17 cellular contexts compared by ENCODE assay signal in genomic region chr5:154801083-154801482, GRCh38. TPM values are rescaled to one million over a fixed set of nuclear protein-coding genes. Genes with fewer than 3 reads are reported as not detected.
DNase-seq lines count a peak whose midpoint lies in the region; ATAC-seq and TF ChIP-seq lines count a peak whose summit lies in the region.
"Had no signal": no experiment of that assay in that cellular context is flagged by ENCODE, and none has a peak within 500 bp of the region (broad histone marks: within the 10 kb centered on the region; RNA-seq: fewer than 3 reads in every experiment).

No MANE protein-coding gene starts in this region.

- H3K27me3 Mint-ChIP-seq in CD4-positive, alpha-beta T cell, result no peaks in the 10 kb centered on the region
- H3K27me3 Mint-ChIP-seq in HFFc6 (ENCODE audit: insufficient read depth), result no peaks in the 10 kb centered on the region; the same call in 1 of the 2 replicates

- ATAC-seq in CD4-positive, alpha-beta T cell (ENCODE audit: poor library complexity), result no peak
- ATAC-seq: activated CD4-positive, CD25-positive, alpha-beta regulatory T cell treated with anti-CD3 and anti-CD28 coated beads, Interleukin-2, amount 50 U/mL, for 24 hours; left ventricle myocardium superior had no signal

- intact Hi-C loops in CD4-positive, alpha-beta T cell (cut with DNase I, micrococcal nuclease), result no loop called here

- no peak overlapping the region for H3K27ac ChIP-seq in CD4-positive, alpha-beta T cell (ENCODE audit: low read depth, low read length)
- H3K27ac ChIP-seq: BLaER1 treated with 17β-estradiol and CSF1 and Interleukin-3, amounts not matched to agents 10 nM and 100 nM; esophagus squamous epithelium had no signal

- no peaks in the 10 kb centered on the region for H3K9me3 Mint-ChIP-seq in CD4-positive, alpha-beta T cell
- H3K9me3 Mint-ChIP-seq in HFFc6, result no peaks in the 10 kb centered on the region

- peak overlapping the region; percentile 66 for H3K27ac Mint-ChIP-seq in CD4-positive, alpha-beta T cell
- H3K27ac Mint-ChIP-seq in HFFc6, result peak overlapping the region; percentile 67

- H3K4me3 ChIP-seq in astrocyte of the spinal cord (ENCODE audit: low read depth, low read length), result no peak overlapping the region
- H3K4me3 ChIP-seq: BLaER1 treated with 17β-estradiol and CSF1 and Interleukin-3, amounts not matched to agents 10 nM and 100 nM; dorsolateral prefrontal cortex; esophagus squamous epithelium had no signal

- in situ Hi-C loops in astrocyte of the spinal cord (cut with HindIII; ENCODE audit: low sequenced_read_pairs), result no loop called here

- H3K27me3 ChIP-seq in CD4-positive, alpha-beta T cell (ENCODE audit: control insufficient read depth, insufficient read depth, low read length), result no peaks in the 10 kb centered on the region
- H3K27me3 ChIP-seq: BLaER1 treated with 17β-estradiol and CSF1 and Interleukin-3, amounts not matched to agents 10 nM and 100 nM; dorsolateral prefrontal cortex; esophagus squamous epithelium had no signal

- no peak for DNase-seq in CD4-positive, alpha-beta T cell
- peak; percentile 45 for DNase-seq in HFFc6
- DNase-seq in astrocyte of the spinal cord (ENCODE audit: low read depth, low spot score), result peak; percentile 83
- peak; percentile 16 for DNase-seq in left kidney (ENCODE audit: low read depth, low spot score)
- no peak for DNase-seq in Ammon's horn (ENCODE audit: low spot score)
- no peak for DNase-seq in activated effector memory CD4-positive, alpha-beta T cell treated with Interleukin-2 at 50 U/mL for 16 hours
- no peak for DNase-seq in GOT3 (lab: John Stamatoyannopoulos, UW)
- DNase-seq: esophagus squamous epithelium; Kasumi-1; left ventricle myocardium superior; NCI-H1417; stimulated activated CD4-positive, alpha-beta T cell treated with anti-CD3 and anti-CD28 coated beads, Interleukin-15, amount 100 ng/mL, for 24 hours; substantia nigra had no signal

- H3K4me3 Mint-ChIP-seq in CD4-positive, alpha-beta T cell, result no peak overlapping the region
- no peak overlapping the region for H3K4me3 Mint-ChIP-seq in HFFc6

- H3K9me3 ChIP-seq in CD4-positive, alpha-beta T cell (ENCODE audit: control insufficient read depth, low read length), result no peaks in the 10 kb centered on the region
- H3K9me3 ChIP-seq: BLaER1 treated with 17β-estradiol and CSF1 and Interleukin-3, amounts not matched to agents 10 nM and 100 nM; esophagus squamous epithelium had no signal

- POLR2A ChIA-PET in CD4-positive, alpha-beta T cell (lab: Charles Lee), result no interaction called here

- no peaks in the 10 kb centered on the region for H3K4me1 Mint-ChIP-seq in CD4-positive, alpha-beta T cell (ENCODE audit: low read depth)
- peaks cover 24% of the 10 kb centered on the region for H3K4me1 Mint-ChIP-seq in HFFc6 (ENCODE audit: low read depth)

- H3K36me3 Mint-ChIP-seq in CD4-positive, alpha-beta T cell (ENCODE audit: low read depth), result peaks cover 98% of the 10 kb centered on the region
- H3K36me3 Mint-ChIP-seq in HFFc6 (ENCODE audit: low read depth), result peaks cover 53% of the 10 kb centered on the region

- CTCF ChIA-PET in CD4-positive, alpha-beta T cell (lab: Charles Lee), result no interaction called here

- TF ChIP-seq CTCF in CD4-positive, alpha-beta T cell (IDR thresholded peaks at IDR 0.05), result no peak
- no peak for TF ChIP-seq CTCF in HFFc6 (IDR thresholded peaks at IDR 0.05)
- TF ChIP-seq CTCF in astrocyte of the spinal cord (IDR thresholded peaks at IDR 0.05; ENCODE audit: low read depth, low read length), result no peak

RNA-seq across cellular contexts. Expression of gene LARP1, which starts 45.9 kb away (rescaled TPM):
- 10 to 100 TPM; 88.7 to 97.6 TPM for total RNA-seq in CD4-positive, alpha-beta T cell
- 100 to 1,000 TPM; 204 to 228 (median 208) TPM for total RNA-seq in HFFc6 (2021; fragmentation: NEBNext Ultra II Directional; extraction: Animal tissue kit (Norgen Biotek cat#: 25700))

RNA-seq across cellular contexts. Expression of gene FAXDC2, which starts 49.3 kb away (rescaled TPM):
- not detected for total RNA-seq in CD4-positive, alpha-beta T cell
- total RNA-seq in HFFc6 (2021; fragmentation: NEBNext Ultra II Directional; extraction: Animal tissue kit (Norgen Biotek cat#: 25700)), result 1 to 10 TPM; 3.1 to 4.7 (median 3.6) TPM
- total RNA-seq: T-helper 1 cell treated with Interleukin-12 subunit alpha and Interleukin-12 subunit beta and Interleukin-4 antibody, amounts not matched to agents 30 ng/mL and 1 ng/mL, for 36 hours had no signal

RNA-seq across cellular contexts. Expression of gene CNOT8, which starts 57.3 kb away (rescaled TPM):
- total RNA-seq in CD4-positive, alpha-beta T cell, result 100 to 1,000 TPM; 125 to 133 TPM
- 10 to 100 TPM; 29.5 to 38.6 (median 30.8) TPM for total RNA-seq in HFFc6 (2021; fragmentation: NEBNext Ultra II Directional; extraction: Animal tissue kit (Norgen Biotek cat#: 25700))

Comparison
In these comparisons a context has a peak if more than half of its experiments do, and no peak if none do; other contexts are left out.
1. DNase-seq: peak in HFFc6 (single experiment), astrocyte of the spinal cord (single experiment) and left kidney (single experiment); none in CD4-positive, alpha-beta T cell (0 of 10), Ammon's horn (single experiment), activated effector memory CD4-positive, alpha-beta T cell treated with Interleukin-2 at 50 U/mL for 16 hours (single experiment) and GOT3 (single experiment).